Comparison of ENCODE assay signal across 28 cellular contexts in the genomic region with DNA sequence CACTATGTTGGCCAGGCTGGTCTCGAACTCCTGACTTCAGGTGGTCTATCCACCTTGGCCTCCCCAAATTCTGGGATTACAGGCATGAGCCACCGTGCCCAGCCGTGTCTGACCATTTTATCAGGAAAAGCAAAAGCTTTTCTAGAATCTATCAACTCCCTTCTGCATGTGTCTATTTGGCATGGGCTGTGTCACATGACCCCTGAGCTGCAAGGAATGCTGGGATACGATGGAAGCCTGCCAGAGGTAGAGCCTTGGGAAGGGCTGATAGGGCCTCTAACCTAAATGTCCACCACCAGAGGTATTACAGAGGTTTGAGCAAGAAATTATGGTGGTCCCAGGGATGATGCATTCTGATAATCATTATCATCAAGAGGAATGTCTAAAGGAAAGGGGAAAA.
"Had no signal": no experiment of that assay in that cellular context is flagged by ENCODE, and none has a peak within 500 bp of the region (broad histone marks: within the 10 kb centered on the region; RNA-seq: fewer than 3 reads in every experiment).

No MANE protein-coding gene starts in this region.

- H3K36me3 Mint-ChIP-seq: stimulated activated effector memory CD8-positive, alpha-beta T cell treated with anti-CD3 and anti-CD28 coated beads, Interleukin-12 subunit alpha, Interleukin-12 subunit beta, amount 100 ng/mL, for 72 hours; stimulated activated memory B cell treated with anti-CD40 and anti-IgM and Interleukin-4, amounts not matched to agents 10 μg/mL and 1 μg/mL and 100 μg/mL, for 72 hours; stimulated activated naive B cell treated with anti-CD40 and anti-IgM and Interleukin-4, amounts not matched to agents 10 μg/mL and 1 μg/mL and 100 μg/mL, for 72 hours; type B pancreatic cell had no signal

- H3K4me3 ChIP-seq: stomach, suprapubic skin, testis, thoracic aorta, thyroid gland, tibial artery, tibial nerve, transverse colon, upper lobe of left lung, upper lobe of right lung, uterus, vagina had no signal

- H3K9me3 Mint-ChIP-seq: stimulated activated effector memory CD8-positive, alpha-beta T cell treated with anti-CD3 and anti-CD28 coated beads, Interleukin-12 subunit alpha, Interleukin-12 subunit beta, amount 100 ng/mL, for 72 hours; stimulated activated memory B cell treated with anti-CD40 and anti-IgM and Interleukin-4, amounts not matched to agents 10 μg/mL and 1 μg/mL and 100 μg/mL, for 72 hours; stimulated activated naive CD8-positive, alpha-beta T cell treated with anti-CD3 and anti-CD28 coated beads, Interleukin-15, Interleukin-2, amounts not matched to agents 100 ng/mL and 50 ng/mL, for 24 hours; type B pancreatic cell had no signal

- H3K27me3 ChIP-seq: stomach, suprapubic skin, testis, thyroid gland, tibial artery, tibial nerve, transverse colon, upper lobe of left lung, upper lobe of right lung, uterus, vagina had no signal

- H3K27me3 Mint-ChIP-seq: stimulated activated memory B cell treated with anti-CD40 and anti-IgM and Interleukin-4, amounts not matched to agents 10 μg/mL and 1 μg/mL and 100 μg/mL, for 72 hours; stimulated activated naive B cell treated with anti-CD40 and anti-IgM and Interleukin-4, amounts not matched to agents 10 μg/mL and 1 μg/mL and 100 μg/mL, for 72 hours; stimulated activated naive CD8-positive, alpha-beta T cell treated with anti-CD3 and anti-CD28 coated beads, Interleukin-15, amount 100 ng/mL, for 72 hours; stimulated activated naive CD8-positive, alpha-beta T cell treated with anti-CD3 and anti-CD28 coated beads, Interleukin-15, Interleukin-2, amounts not matched to agents 100 ng/mL and 50 ng/mL, for 24 hours; type B pancreatic cell had no signal

- ATAC-seq: stimulated activated effector memory CD8-positive, alpha-beta T cell treated with anti-CD3 and anti-CD28 coated beads, Interleukin-12 subunit alpha, Interleukin-12 subunit beta, amount 100 ng/mL, for 72 hours; stimulated activated memory B cell treated with anti-CD40 and anti-IgM and Interleukin-4, amounts not matched to agents 10 μg/mL and 1 μg/mL and 100 μg/mL, for 72 hours; stimulated activated naive B cell treated with anti-CD40 and anti-IgM and Interleukin-4, amounts not matched to agents 10 μg/mL and 1 μg/mL and 100 μg/mL, for 72 hours; stimulated activated naive CD8-positive, alpha-beta T cell treated with anti-CD3 and anti-CD28 coated beads, Interleukin-15, amount 100 ng/mL, for 72 hours; stimulated activated naive CD8-positive, alpha-beta T cell treated with anti-CD3 and anti-CD28 coated beads, Interleukin-15, Interleukin-2, amounts not matched to agents 100 U/mL and 50 U/mL, for 24 hours; upper lobe of right lung had no signal

- H3K27ac ChIP-seq: stomach, suprapubic skin, testis, thoracic aorta, thyroid gland, tibial artery, tibial nerve, transverse colon, upper lobe of left lung, upper lobe of right lung, vagina had no signal

- FAIRE-seq: urothelium cell line had no signal

- H3K36me3 ChIP-seq: stomach, suprapubic skin, thoracic aorta, thyroid gland, tibial artery, tibial nerve, transverse colon, upper lobe of left lung, upper lobe of right lung, uterus, vagina had no signal

- H3K4me1 Mint-ChIP-seq: stimulated activated memory B cell treated with anti-CD40 and anti-IgM and Interleukin-4, amounts not matched to agents 10 μg/mL and 1 μg/mL and 100 μg/mL, for 72 hours; stimulated activated naive CD8-positive, alpha-beta T cell treated with anti-CD3 and anti-CD28 coated beads, Interleukin-15, amount 100 ng/mL, for 72 hours had no signal

- DNase-seq: stimulated activated CD4-positive, alpha-beta T cell treated with anti-CD3 and anti-CD28 coated beads, Interleukin-2, amount 100 ng/mL, for 48 hours; stimulated activated CD4-positive, alpha-beta T cell treated with anti-CD3 and anti-CD28 coated beads, Interleukin-4, amount 100 ng/mL, for 1 hour; stimulated activated CD4-positive, alpha-beta T cell treated with anti-CD3 and anti-CD28 coated beads, Interleukin-4, amount 100 ng/mL, for 24 hours; stimulated activated CD4-positive, alpha-beta T cell treated with anti-CD3 and anti-CD28 coated beads, Interleukin-4, amount 100 ng/mL, for 4 hours; stimulated activated CD8-positive, alpha-beta memory T cell treated with anti-CD3 and anti-CD28 coated beads, Interleukin-4, amount 100 ng/mL, for 48 hours; stimulated activated naive B cell treated with anti-CD40 and anti-IgM and Interleukin-4, amounts not matched to agents 10 μg/mL and 1 μg/mL and 100 μg/mL, for 72 hours; stimulated activated naive CD4-positive, alpha-beta T cell; stimulated activated naive CD4-positive, alpha-beta T cell treated with Interleukin-2 at 50 U/mL for 16 hours; stimulated activated naive CD8-positive, alpha-beta T cell treated with anti-CD3 and anti-CD28 coated beads, Interleukin-15, amount 100 ng/mL, for 72 hours; stimulated activated naive CD8-positive, alpha-beta T cell treated with anti-CD3 and anti-CD28 coated beads, Interleukin-15, Interleukin-2, amounts not matched to agents 100 U/mL and 50 U/mL, for 24 hours; stomach; testis; thyroid gland; tibial artery; transverse colon; trophoblast cell; upper lobe of left lung; upper lobe of right lung; uterus had no signal

- H3K27ac Mint-ChIP-seq: stimulated activated effector memory CD8-positive, alpha-beta T cell treated with anti-CD3 and anti-CD28 coated beads, Interleukin-12 subunit alpha, Interleukin-12 subunit beta, amount 100 ng/mL, for 72 hours; stimulated activated memory B cell treated with anti-CD40 and anti-IgM and Interleukin-4, amounts not matched to agents 10 μg/mL and 1 μg/mL and 100 μg/mL, for 72 hours; stimulated activated naive B cell treated with anti-CD40 and anti-IgM and Interleukin-4, amounts not matched to agents 10 μg/mL and 1 μg/mL and 100 μg/mL, for 72 hours; stimulated activated naive CD8-positive, alpha-beta T cell treated with anti-CD3 and anti-CD28 coated beads, Interleukin-15, amount 100 ng/mL, for 72 hours; stimulated activated naive CD8-positive, alpha-beta T cell treated with anti-CD3 and anti-CD28 coated beads, Interleukin-15, Interleukin-2, amounts not matched to agents 100 ng/mL and 50 ng/mL, for 24 hours; type B pancreatic cell had no signal

- H3K9me3 ChIP-seq: stomach, suprapubic skin, testis, thoracic aorta, thyroid gland, tibial artery, tibial nerve, transverse colon, upper lobe of left lung, upper lobe of right lung, uterus, vagina had no signal

- H3K4me1 ChIP-seq: stomach, suprapubic skin, testis, thyroid gland, tibial artery, transverse colon, upper lobe of left lung, upper lobe of right lung, uterus, vagina had no signal

- H3K4me3 Mint-ChIP-seq: stimulated activated effector memory CD8-positive, alpha-beta T cell treated with anti-CD3 and anti-CD28 coated beads, Interleukin-12 subunit alpha, Interleukin-12 subunit beta, amount 100 ng/mL, for 72 hours; stimulated activated memory B cell treated with anti-CD40 and anti-IgM and Interleukin-4, amounts not matched to agents 10 μg/mL and 1 μg/mL and 100 μg/mL, for 72 hours; stimulated activated naive B cell treated with anti-CD40 and anti-IgM and Interleukin-4, amounts not matched to agents 10 μg/mL and 1 μg/mL and 100 μg/mL, for 72 hours; stimulated activated naive CD8-positive, alpha-beta T cell treated with anti-CD3 and anti-CD28 coated beads, Interleukin-15, amount 100 ng/mL, for 72 hours; stimulated activated naive CD8-positive, alpha-beta T cell treated with anti-CD3 and anti-CD28 coated beads, Interleukin-15, Interleukin-2, amounts not matched to agents 100 ng/mL and 50 ng/mL, for 24 hours; type B pancreatic cell had no signal
